30 cellular contexts compared by ENCODE assay signal in the genomic region with DNA sequence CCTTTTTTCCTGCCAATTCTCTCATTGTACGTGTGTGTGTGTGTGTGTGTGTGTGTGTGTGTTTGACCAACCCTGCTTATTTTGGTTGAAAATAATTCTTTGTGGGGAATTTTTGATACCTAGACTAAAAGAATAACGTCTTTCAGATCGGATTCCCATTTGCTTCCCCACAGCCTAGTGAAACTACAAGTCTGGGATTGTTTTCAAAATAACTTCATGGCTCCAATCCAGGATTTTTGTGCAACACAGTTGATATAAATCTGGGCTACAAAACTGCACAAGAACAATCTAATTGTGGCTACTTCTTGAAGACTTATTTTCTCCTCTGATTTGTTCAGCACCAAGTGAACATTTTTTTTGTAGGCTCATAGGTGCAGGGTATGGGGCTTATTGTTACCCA.
"Had no signal": no experiment of that assay in that cellular context is flagged by ENCODE, and none has a peak within 500 bp of the region (broad histone marks: within the 10 kb centered on the region; RNA-seq: fewer than 3 reads in every experiment).

No MANE protein-coding gene starts in this region.

- H3K9me3 Mint-ChIP-seq: activated CD4-positive, alpha-beta memory T cell treated with anti-CD3 and anti-CD28 coated beads for 36 hours; activated CD4-positive, alpha-beta T cell treated with anti-CD3 and anti-CD28 coated beads, Interleukin-2, amount 10 ng/mL, durations not matched to agents 24 days and 14 days; activated T-cell treated with anti-CD3 and anti-CD28 coated beads, Interleukin-2, amount 50 U/mL, for 24 hours; natural killer cell treated with Interleukin-12 subunit alpha and Interleukin-12 subunit beta and Interleukin-15 and Interleukin-18, amount 100 ng/mL, for 72 hours; stimulated activated naive B cell treated with anti-CD40 and anti-IgM and Interleukin-4, amounts not matched to agents 10 μg/mL and 1 μg/mL and 100 μg/mL, for 72 hours had no signal

- H3K4me3 ChIP-seq: breast epithelium, heart right ventricle, left lung, lower lobe of right lung, mucosa of descending colon, sigmoid colon, smooth muscle cell, stomach, thyroid gland, upper lobe of left lung had no signal

- H3K9me3 ChIP-seq: breast epithelium, heart right ventricle, left lung, lower lobe of right lung, mucosa of descending colon, sigmoid colon, stomach, thyroid gland, upper lobe of left lung had no signal

- H3K27ac Mint-ChIP-seq: activated CD4-positive, alpha-beta memory T cell treated with anti-CD3 and anti-CD28 coated beads for 36 hours; activated CD4-positive, alpha-beta T cell treated with anti-CD3 and anti-CD28 coated beads, Interleukin-2, amount 10 ng/mL, durations not matched to agents 24 days and 14 days; activated T-cell treated with anti-CD3 and anti-CD28 coated beads, Interleukin-2, amount 50 U/mL, for 24 hours; natural killer cell treated with Interleukin-12 subunit alpha and Interleukin-12 subunit beta and Interleukin-15 and Interleukin-18, amount 100 ng/mL, for 72 hours; stimulated activated naive B cell treated with anti-CD40 and anti-IgM and Interleukin-4, amounts not matched to agents 10 μg/mL and 1 μg/mL and 100 μg/mL, for 72 hours; T-helper 17 cell had no signal

- ATAC-seq: heart right ventricle; left lung; lower lobe of right lung; mucosa of descending colon; natural killer cell treated with Interleukin-12 subunit alpha and Interleukin-12 subunit beta and Interleukin-15 and Interleukin-18, amount 100 ng/mL, for 72 hours; SK-N-SH treated with all-trans-retinoic acid at 6 μM for 48 hours; stimulated activated naive B cell treated with anti-CD40 and anti-IgM and Interleukin-4, amounts not matched to agents 10 μg/mL and 1 μg/mL and 100 μg/mL, for 72 hours; T-helper 17 cell had no signal

- H3K27me3 ChIP-seq: breast epithelium, left lung, sigmoid colon, stomach, thyroid gland, upper lobe of left lung had no signal

- DNase-seq: activated CD4-positive, alpha-beta memory T cell treated with anti-CD3 and anti-CD28 coated beads for 36 hours; activated CD4-positive, alpha-beta T cell treated with anti-CD3 and anti-CD28 coated beads, Interleukin-2, amount 10 ng/mL, durations not matched to agents 24 days and 14 days; activated CD4-positive, CD25-positive, alpha-beta regulatory T cell treated with anti-CD3 and anti-CD28 coated beads, Interleukin-2, amount 50 U/mL, for 72 hours; activated CD8-positive, alpha-beta memory T cell treated with anti-CD3 and anti-CD28 coated beads, Interleukin-2, amount 50 U/mL, for 48 hours; activated gamma-delta T cell; activated naive CD4-positive, alpha-beta T cell treated with anti-CD3 and anti-CD28 coated beads, Interleukin-2, amount 50 U/mL, for 16 hours; activated T-cell treated with anti-CD3 and anti-CD28 coated beads, Interleukin-2, amount 50 U/mL, for 24 hours; dermis blood vessel endothelial cell; effector CD4-positive, alpha-beta T cell; foreskin fibroblast; heart right ventricle; left lung; lower lobe of right lung; mucosa of descending colon; sigmoid colon; stimulated activated CD4-positive, alpha-beta T cell treated with anti-CD3 and anti-CD28 coated beads, Interleukin-15, amount 100 ng/mL, for 24 hours; stimulated activated CD4-positive, alpha-beta T cell treated with anti-CD3 and anti-CD28 coated beads, Interleukin-2, amount 100 ng/mL, for 24 hours; stimulated activated naive B cell treated with anti-CD40 and anti-IgM and Interleukin-4, amounts not matched to agents 10 μg/mL and 1 μg/mL and 100 μg/mL, for 72 hours; stomach; T-helper 17 cell; thyroid gland; upper lobe of left lung had no signal

- H3K4me3 Mint-ChIP-seq: activated CD4-positive, alpha-beta memory T cell treated with anti-CD3 and anti-CD28 coated beads for 36 hours; activated CD4-positive, alpha-beta T cell treated with anti-CD3 and anti-CD28 coated beads, Interleukin-2, amount 10 ng/mL, durations not matched to agents 24 days and 14 days; activated T-cell treated with anti-CD3 and anti-CD28 coated beads, Interleukin-2, amount 50 U/mL, for 24 hours; central memory CD8-positive, alpha-beta T cell; natural killer cell treated with Interleukin-12 subunit alpha and Interleukin-12 subunit beta and Interleukin-15 and Interleukin-18, amount 100 ng/mL, for 72 hours; stimulated activated naive B cell treated with anti-CD40 and anti-IgM and Interleukin-4, amounts not matched to agents 10 μg/mL and 1 μg/mL and 100 μg/mL, for 72 hours; T-helper 17 cell had no signal

- FAIRE-seq: colon had no signal

- H3K4me2 ChIP-seq: smooth muscle cell had no signal

- H3K4me1 Mint-ChIP-seq: activated CD4-positive, alpha-beta T cell treated with anti-CD3 and anti-CD28 coated beads, Interleukin-2, amount 10 ng/mL, durations not matched to agents 24 days and 14 days; central memory CD8-positive, alpha-beta T cell; stimulated activated naive B cell treated with anti-CD40 and anti-IgM and Interleukin-4, amounts not matched to agents 10 μg/mL and 1 μg/mL and 100 μg/mL, for 72 hours; T-helper 17 cell had no signal

- H3K36me3 ChIP-seq: breast epithelium, heart right ventricle, left lung, lower lobe of right lung, sigmoid colon, stomach, thyroid gland, upper lobe of left lung had no signal

- H3K27me3 Mint-ChIP-seq: activated CD4-positive, alpha-beta memory T cell treated with anti-CD3 and anti-CD28 coated beads for 36 hours; activated CD4-positive, alpha-beta T cell treated with anti-CD3 and anti-CD28 coated beads, Interleukin-2, amount 10 ng/mL, durations not matched to agents 24 days and 14 days; activated T-cell treated with anti-CD3 and anti-CD28 coated beads, Interleukin-2, amount 50 U/mL, for 24 hours; central memory CD8-positive, alpha-beta T cell; natural killer cell treated with Interleukin-12 subunit alpha and Interleukin-12 subunit beta and Interleukin-15 and Interleukin-18, amount 100 ng/mL, for 72 hours; progenitor cell of endocrine pancreas; stimulated activated naive B cell treated with anti-CD40 and anti-IgM and Interleukin-4, amounts not matched to agents 10 μg/mL and 1 μg/mL and 100 μg/mL, for 72 hours; T-helper 17 cell had no signal

- H3K36me3 Mint-ChIP-seq: activated CD4-positive, alpha-beta memory T cell treated with anti-CD3 and anti-CD28 coated beads for 36 hours; natural killer cell treated with Interleukin-12 subunit alpha and Interleukin-12 subunit beta and Interleukin-15 and Interleukin-18, amount 100 ng/mL, for 72 hours; stimulated activated naive B cell treated with anti-CD40 and anti-IgM and Interleukin-4, amounts not matched to agents 10 μg/mL and 1 μg/mL and 100 μg/mL, for 72 hours had no signal

- H3K4me1 ChIP-seq: breast epithelium, heart right ventricle, left lung, lower lobe of right lung, sigmoid colon, thyroid gland, upper lobe of left lung had no signal

- H3K27ac ChIP-seq: breast epithelium, epithelial cell of prostate, heart right ventricle, left lung, lower lobe of right lung, sigmoid colon, stomach, thyroid gland, upper lobe of left lung had no signal
